Comparison of ENCODE assay signal across 22 cellular contexts in the genomic region with DNA sequence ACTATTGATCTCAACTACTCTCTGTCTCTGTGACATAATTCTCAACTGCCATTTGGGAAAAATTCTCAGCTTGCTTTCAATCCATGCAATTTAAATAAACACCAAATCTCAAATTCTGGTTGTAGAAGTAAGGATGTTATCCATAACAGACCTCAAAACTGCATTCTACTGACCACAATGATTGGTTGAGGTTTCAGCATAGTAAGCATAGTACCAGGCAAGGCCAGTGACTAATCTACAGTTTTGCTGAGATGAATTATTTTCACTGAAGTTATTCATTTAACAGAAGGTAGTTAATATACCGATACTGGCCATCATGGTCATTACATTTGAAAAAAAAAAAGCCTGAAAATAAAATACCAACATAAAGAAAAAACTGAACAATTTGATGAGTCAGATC.
"Had no signal": no experiment of that assay in that cellular context is flagged by ENCODE, and none has a peak within 500 bp of the region (broad histone marks: within the 10 kb centered on the region; RNA-seq: fewer than 3 reads in every experiment).

No MANE protein-coding gene starts in this region.

- H3K4me3 ChIP-seq: coronary artery, dorsolateral prefrontal cortex, heart left ventricle, left ventricle myocardium inferior, lower lobe of right lung, neural progenitor cell, ovary had no signal

- H3K36me3 ChIP-seq: heart left ventricle, left ventricle myocardium inferior, lower lobe of right lung, neural progenitor cell, ovary had no signal

- ATAC-seq: heart left ventricle; left cardiac atrium; lower lobe of right lung; natural killer cell treated with Interleukin-12 subunit alpha and Interleukin-12 subunit beta and Interleukin-15 and Interleukin-18, amount 100 ng/mL, for 72 hours; right cardiac atrium had no signal

- H3K27ac Mint-ChIP-seq: natural killer cell treated with Interleukin-12 subunit alpha and Interleukin-12 subunit beta and Interleukin-15 and Interleukin-18, amount 100 ng/mL, for 72 hours; neural progenitor cell; progenitor cell of endocrine pancreas had no signal

- H3K9me3 ChIP-seq: heart left ventricle, left ventricle myocardium inferior, lower lobe of right lung, ovary had no signal

- DNase-seq: dorsolateral prefrontal cortex; effector CD8-positive, alpha-beta T cell; foreskin melanocyte; heart left ventricle; hippocampal formation; left cardiac atrium; left ventricle myocardium inferior; lower lobe of right lung; mesenchymal stem cell; midbrain; nucleus accumbens; ovary; right cardiac atrium; small intestine; stimulated activated CD4-positive, alpha-beta T cell treated with anti-CD3 and anti-CD28 coated beads, Interleukin-12 subunit alpha, Interleukin-12 subunit beta, amount 100 ng/mL, for 4 hours; stimulated activated naive CD4-positive, alpha-beta T cell treated with Interleukin-2 at 50 U/mL for 16 hours; trophoblast cell had no signal

- H3K27ac ChIP-seq: coronary artery, dorsolateral prefrontal cortex, heart left ventricle, left ventricle myocardium inferior, lower lobe of right lung, neural progenitor cell, ovary had no signal

- H3K4me1 Mint-ChIP-seq: neural progenitor cell had no signal

- H3K27me3 Mint-ChIP-seq: natural killer cell treated with Interleukin-12 subunit alpha and Interleukin-12 subunit beta and Interleukin-15 and Interleukin-18, amount 100 ng/mL, for 72 hours; progenitor cell of endocrine pancreas had no signal

- H3K9me3 Mint-ChIP-seq: neural progenitor cell had no signal

- H3K4me3 Mint-ChIP-seq: natural killer cell treated with Interleukin-12 subunit alpha and Interleukin-12 subunit beta and Interleukin-15 and Interleukin-18, amount 100 ng/mL, for 72 hours; neural progenitor cell had no signal

- FAIRE-seq: keratinocyte, small intestine had no signal

- H3K4me1 ChIP-seq: heart left ventricle, left ventricle myocardium inferior, lower lobe of right lung, neural progenitor cell had no signal

- H3K27me3 ChIP-seq: dorsolateral prefrontal cortex, heart left ventricle, neural progenitor cell, ovary had no signal
